Comparison of ENCODE assay signal across 1 cellular context in genomic region chr12:117968826-117969659, GRCh38.
A peak's percentile ranks its signal among the peaks of the same experiment; 100 is the strongest.
TF ChIP-seq lines count a peak whose summit lies in the region.

KSR2 (minus strand) TSS chr12:117968990; CDS start chr12:117968255, 735 bp downstream.

TF ChIP-seq in HEK293, 187 proteins besides CTCF, POLR2A, EP300 and RAD21 (continued from another document and continues in another):
- TF ChIP-seq ZNF645 (tag by site-specific recombination; IDR thresholded peaks at IDR 0.05) (peak; percentile 52; the same call in 1 of the 2 replicates), SP7 (tag by site-specific recombination; IDR thresholded peaks at IDR 0.05) (peak; percentile 50), ZNF341 (tag by site-specific recombination; IDR thresholded peaks at IDR 0.05; ENCODE audit: low read depth) (peak; percentile 79), OSR2 (tag by site-specific recombination; IDR thresholded peaks at IDR 0.05) (peak; percentile 95), ZNF266 (tag by site-specific recombination; IDR thresholded peaks at IDR 0.05; ENCODE audit: low read depth) (no peak), ZBTB8A (tag by site-specific recombination; IDR thresholded peaks at IDR 0.05) (peak; percentile 45; the same call in 1 of the 2 replicates), GLIS1 (tag by site-specific recombination; IDR thresholded peaks at IDR 0.05) (peak; percentile 53), EGR2 (tag by site-specific recombination; IDR thresholded peaks at IDR 0.05; ENCODE audit: low read depth) (peak; percentile 50; the same call in 1 of the 2 replicates), ZNF658 (tag by site-specific recombination; IDR thresholded peaks at IDR 0.05) (no peak), ZNF175 (tag by site-specific recombination; IDR thresholded peaks at IDR 0.05) (no peak), ZNF629 (tag by site-specific recombination; IDR thresholded peaks at IDR 0.05) (no peak; the same call in 1 of the 2 replicates), ZBTB11 (tag by site-specific recombination; conservative IDR thresholded peaks at IDR 0.05; ENCODE audit: low read depth) (peak; percentile 39; the same call in 1 of the 2 replicates), TSHZ1 (tag by site-specific recombination; IDR thresholded peaks at IDR 0.05; ENCODE audit: borderline replicate concordance) (no peak), IKZF3 (tag by site-specific recombination; IDR thresholded peaks at IDR 0.05) (no peak), ZNF488 (tag by site-specific recombination; IDR thresholded peaks at IDR 0.05) (no peak), ZNF610 (tag by site-specific recombination; IDR thresholded peaks at IDR 0.05; ENCODE audit: borderline replicate concordance) (peak; percentile 37; the same call in 1 of the 2 replicates), ZNF169 (tag by site-specific recombination; IDR thresholded peaks at IDR 0.05) (peak; percentile 97), ZNF311 (tag by site-specific recombination; IDR thresholded peaks at IDR 0.05; ENCODE audit: borderline replicate concordance) (no peak), ZNF157 (tag by site-specific recombination; IDR thresholded peaks at IDR 0.05) (no peak), MZF1 (tag by site-specific recombination; IDR thresholded peaks at IDR 0.05; ENCODE audit: borderline replicate concordance) (peak; percentile 72; the same call in 1 of the 2 replicates), ZSCAN16 (tag by site-specific recombination; IDR thresholded peaks at IDR 0.05) (no peak), ZNF692 (tag by site-specific recombination; IDR thresholded peaks at IDR 0.05) (peak; percentile 11), ZNF132 (tag by site-specific recombination; IDR thresholded peaks at IDR 0.05; ENCODE audit: borderline replicate concordance) (no peak), ZNF155 (tag by site-specific recombination; IDR thresholded peaks at IDR 0.05) (no peak), ZEB2 (tag by site-specific recombination; IDR thresholded peaks at IDR 0.05) (peak; percentile 88), ZFP69B (tag by site-specific recombination; IDR thresholded peaks at IDR 0.05) (peak; percentile 64; the same call in 1 of the 2 replicates), ZNF580 (tag by site-specific recombination; IDR thresholded peaks at IDR 0.05) (0 out of 2 replicates have a peak, but pooled peaks have one; percentile 66), ZNF518A (tag by site-specific recombination; conservative IDR thresholded peaks at IDR 0.05; ENCODE audit: low read depth) (peak; percentile 46; the same call in 1 of the 2 replicates), ZNF184 (tag by site-specific recombination; IDR thresholded peaks at IDR 0.05) (0 out of 2 replicates have a peak, but pooled peaks have one; percentile 55), ZNF112 (tag by site-specific recombination; IDR thresholded peaks at IDR 0.05) (no peak), ZBTB48 (tag by site-specific recombination; IDR thresholded peaks at IDR 0.05) (peak; percentile 74), GFI1B (tag by site-specific recombination; IDR thresholded peaks at IDR 0.05) (no peak), ZNF555 (tag by site-specific recombination; conservative IDR thresholded peaks at IDR 0.05) (no peak), ZNF585B (tag by site-specific recombination; IDR thresholded peaks at IDR 0.05) (no peak), ZNF274 (IDR thresholded peaks at IDR 0.05; ENCODE audit: low read length) (no peak), ZNF274 (tag by site-specific recombination; IDR thresholded peaks at IDR 0.05; ENCODE audit: borderline replicate concordance) (no peak), ZNF747 (tag by site-specific recombination; IDR thresholded peaks at IDR 0.05) (no peak), ZSCAN5A (tag by site-specific recombination; IDR thresholded peaks at IDR 0.05) (no peak), ZNF707 (tag by site-specific recombination; IDR thresholded peaks at IDR 0.05) (peak; percentile 61; the same call in 1 of the 2 replicates), ZNF548 (tag by site-specific recombination; IDR thresholded peaks at IDR 0.05) (no peak), ZNF501 (tag by site-specific recombination; IDR thresholded peaks at IDR 0.05) (0 out of 2 replicates have a peak, but pooled peaks have one; percentile 51), ZBTB44 (tag by site-specific recombination; IDR thresholded peaks at IDR 0.05) (peak; percentile 96), KLF10 (tag by site-specific recombination; IDR thresholded peaks at IDR 0.05) (peak; percentile 66; the same call in 1 of the 2 replicates)
